11 cellular contexts compared by ENCODE assay signal in genomic region chr1:232968965-232969364, GRCh38. TPM values are rescaled to one million over a fixed set of nuclear protein-coding genes. Genes with fewer than 3 reads are reported as not detected.
DNase-seq lines count a peak whose midpoint lies in the region; ATAC-seq, FAIRE-seq and TF ChIP-seq lines count a peak whose summit lies in the region.
"Had no signal": no experiment of that assay in that cellular context is flagged by ENCODE, and none has a peak within 500 bp of the region (broad histone marks: within the 10 kb centered on the region; RNA-seq: fewer than 3 reads in every experiment).

No MANE protein-coding gene starts in this region.

- H3K4me2 ChIP-seq in DND-41 (ENCODE audit: insufficient read depth, low read length) = no peak overlapping the region
- no peak overlapping the region for H3K4me2 ChIP-seq in astrocyte (ENCODE audit: low read length)

- peaks cover 10% of the 10 kb centered on the region for H3K79me2 ChIP-seq in DND-41 (ENCODE audit: insufficient read depth, low read length)
- H3K79me2 ChIP-seq in astrocyte (ENCODE audit: insufficient read depth, low read length) = peaks cover 3% of the 10 kb centered on the region

- H3K4me3 Mint-ChIP-seq in astrocyte (ENCODE audit: unreplicated experiment) (no peak overlapping the region), T-helper 17 cell (no peak overlapping the region)
- H3K4me3 Mint-ChIP-seq: CD8-positive, alpha-beta T cell; dendritic cell treated with granulocyte-macrophage colony-stimulating factor and Interleukin-4, amounts not matched to agents 40 ng/mL and 50 ng/mL, for 4 days had no signal

- FAIRE-seq in astrocyte (lab: Jason Lieb, UNC) = no peak

- H3K9ac ChIP-seq in DND-41 (ENCODE audit: low read depth, low read length) (no peak overlapping the region), astrocyte (ENCODE audit: low read length) (no peak overlapping the region)

- no peaks in the 10 kb centered on the region for H3K27me3 Mint-ChIP-seq in astrocyte (ENCODE audit: low read depth, unreplicated experiment)
- H3K27me3 Mint-ChIP-seq in T-helper 17 cell = no peaks in the 10 kb centered on the region
- H3K27me3 Mint-ChIP-seq: dendritic cell treated with granulocyte-macrophage colony-stimulating factor and Interleukin-4, amounts not matched to agents 40 ng/mL and 50 ng/mL, for 4 days had no signal

- H3K9me3 Mint-ChIP-seq in astrocyte (ENCODE audit: unreplicated experiment) = peaks cover 8% of the 10 kb centered on the region

- H3K36me3 Mint-ChIP-seq in astrocyte (ENCODE audit: low read depth, unreplicated experiment) = peaks cover 42% of the 10 kb centered on the region
- peaks cover 16% of the 10 kb centered on the region for H3K36me3 Mint-ChIP-seq in T-helper 17 cell (ENCODE audit: low read depth)

- H3K27me3 ChIP-seq in DND-41 (ENCODE audit: insufficient read depth, low read length, poor library complexity) = no peaks in the 10 kb centered on the region
- no peaks in the 10 kb centered on the region for H3K27me3 ChIP-seq in astrocyte (ENCODE audit: insufficient read depth, low read length)

- TF ChIP-seq CTCF in DND-41 (IDR thresholded peaks at IDR 0.05; ENCODE audit: borderline replicate concordance, extremely low read depth, low read length, poor library complexity, severe bottlenecking) (no peak), astrocyte (IDR thresholded peaks at IDR 0.05; ENCODE audit: insufficient read depth, low read depth, low read length) (no peak)

- H3K36me3 ChIP-seq in DND-41 (ENCODE audit: insufficient read depth, low read length) = peaks cover 80% of the 10 kb centered on the region
- H3K36me3 ChIP-seq in astrocyte (ENCODE audit: insufficient read depth, low read length) = no peaks in the 10 kb centered on the region

- H3K4me1 ChIP-seq in DND-41 (ENCODE audit: insufficient read depth, low read length) (0 out of 2 replicates have a peak, but pooled peaks cover 9% of the 10 kb centered on the region), astrocyte (ENCODE audit: insufficient read depth, low read length) (no peaks in the 10 kb centered on the region)

- H3K27ac Mint-ChIP-seq in astrocyte (ENCODE audit: unreplicated experiment) (no peak overlapping the region), T-helper 17 cell (no peak overlapping the region)
- H3K27ac Mint-ChIP-seq: CD8-positive, alpha-beta T cell; dendritic cell treated with granulocyte-macrophage colony-stimulating factor and Interleukin-4, amounts not matched to agents 40 ng/mL and 50 ng/mL, for 4 days had no signal

- H3K27ac ChIP-seq in DND-41 (ENCODE audit: low read length) (peak overlapping the region; percentile 24), astrocyte (ENCODE audit: low read depth, low read length) (no peak overlapping the region)

- DNase-seq in DND-41 (peak; percentile 35), HK-2 (ENCODE audit: unreplicated experiment) (peak; percentile 41), astrocyte (ENCODE audit: low read depth) (peak; percentile 85), islet precursor cell (peak; percentile 26), NCI-H1436 treated with DMSO at 0.1 percent for 48 hours (lab: John Stamatoyannopoulos, UW) (no peak), NCI-H187 treated with DMSO at 0.1 percent for 48 hours (lab: John Stamatoyannopoulos, UW) (no peak), T-helper 17 cell (no peak)
- DNase-seq: CD8-positive, alpha-beta T cell; MM.1S had no signal

- H2AFZ ChIP-seq in DND-41 (ENCODE audit: low read depth, low read length) (no peak overlapping the region), astrocyte (ENCODE audit: low read depth, low read length) (no peak overlapping the region)

- no peaks in the 10 kb centered on the region for H3K4me1 Mint-ChIP-seq in astrocyte (ENCODE audit: low read depth, unreplicated experiment)
- H3K4me1 Mint-ChIP-seq in T-helper 17 cell = peaks cover 4% of the 10 kb centered on the region

- H4K20me1 ChIP-seq in DND-41 (ENCODE audit: insufficient read depth, low read length) (no peaks in the 10 kb centered on the region), astrocyte (ENCODE audit: insufficient read depth, low read length) (no peaks in the 10 kb centered on the region)

- ATAC-seq in DND-41 (ENCODE audit: insufficient read depth, low read depth) = peak; percentile 74
- no peak for ATAC-seq in T-helper 17 cell
- no peak for ATAC-seq in GM21576 (IDR thresholded peaks at IDR 0.05; ENCODE audit: unreplicated experiment)
- ATAC-seq: CD8-positive, alpha-beta T cell had no signal

- no peak overlapping the region for H3K4me3 ChIP-seq in DND-41 (ENCODE audit: low read depth in 1 of 2, low read length in 2 of 2)
- no peak overlapping the region for H3K4me3 ChIP-seq in astrocyte (ENCODE audit: insufficient read depth, low read depth, low read length)

- H3K9me3 ChIP-seq in DND-41 (ENCODE audit: insufficient read depth, low read length, severe bottlenecking) (peaks cover 12% of the 10 kb centered on the region), astrocyte (ENCODE audit: insufficient read depth, low read depth, low read length) (peaks cover 2% of the 10 kb centered on the region), T-helper 17 cell (ENCODE audit: control insufficient read depth, low read length, poor library complexity, severe bottlenecking) (no peaks in the 10 kb centered on the region)

RNA-seq across cellular contexts. Expression of gene NTPCR, which starts 18.6 kb away (rescaled TPM):
- total RNA-seq in astrocyte (41.5 and 54.5 TPM in 2 replicates), T-helper 17 cell (10 to 100 TPM; 15.1 to 17.4 TPM)

Comparison
In these comparisons a context has a peak if more than half of its experiments do, and no peak if none do; other contexts are left out.
1. DNase-seq: peak in DND-41 (single experiment), HK-2 (single experiment), astrocyte (single experiment) and islet precursor cell (single experiment); none in NCI-H1436 treated with DMSO at 0.1 percent for 48 hours (single experiment), NCI-H187 treated with DMSO at 0.1 percent for 48 hours (single experiment) and T-helper 17 cell (0 of 3).